12 cellular contexts compared by ENCODE assay signal in the genomic region with DNA sequence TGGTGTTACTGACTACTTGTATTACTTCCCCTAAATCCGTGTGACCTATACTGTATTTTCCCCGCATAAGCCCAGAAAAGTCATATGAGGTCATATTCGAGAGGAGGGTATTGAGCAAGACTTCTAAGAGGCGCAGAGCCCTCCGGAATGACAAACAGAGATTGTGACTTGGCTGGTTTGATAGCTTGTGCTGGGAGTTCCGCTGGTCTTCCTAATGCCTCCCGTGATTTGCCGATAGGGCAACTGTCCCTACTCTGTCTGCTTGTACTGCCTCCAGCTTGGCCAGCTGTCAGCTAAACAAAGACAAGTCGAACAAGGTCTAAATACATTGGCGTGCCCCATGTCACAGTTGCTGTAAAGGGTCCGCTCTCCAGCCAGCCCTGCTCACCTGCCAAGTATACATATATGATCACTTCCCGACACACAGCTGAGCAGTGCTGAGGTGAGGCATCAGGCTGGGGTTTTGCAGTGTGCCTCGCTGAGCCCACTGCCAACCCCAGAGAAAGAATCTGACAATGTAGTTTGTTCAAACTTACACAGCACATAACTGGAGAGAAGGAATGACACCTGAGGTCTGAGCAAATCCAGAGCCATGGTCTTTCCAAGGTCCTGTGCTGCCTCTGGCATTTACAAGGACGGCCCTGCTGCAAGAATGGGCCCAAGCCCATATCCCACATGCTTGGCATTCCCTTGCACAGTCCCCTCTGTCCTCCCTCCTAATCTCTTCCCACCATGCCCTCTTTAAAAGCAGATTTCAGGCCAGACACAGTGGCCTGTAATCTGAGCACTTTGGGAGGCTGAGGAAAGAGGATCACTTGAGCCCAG. TPM values are rescaled to one million over a fixed set of nuclear protein-coding genes. Genes with fewer than 3 reads are reported as not detected.
DNase-seq lines count a peak whose midpoint lies in the region; TF ChIP-seq lines count a peak whose summit lies in the region.
"Had no signal": no experiment of that assay in that cellular context is flagged by ENCODE, and none has a peak within 500 bp of the region (broad histone marks: within the 10 kb centered on the region; RNA-seq: fewer than 3 reads in every experiment).

No MANE protein-coding gene starts in this region.

- no peak overlapping the region for H2AFZ ChIP-seq in trophoblast cell (ENCODE audit: insufficient read depth, low read length, poor library complexity)

- H3K18ac ChIP-seq in trophoblast cell (ENCODE audit: low read length): peak overlapping the region; percentile 26

- H3K36me3 ChIP-seq in trophoblast cell (ENCODE audit: control insufficient read depth in 1 of 2, insufficient read depth in 2 of 2, low read length in 2 of 2): peaks cover 10 to 16% of the 10 kb centered on the region in 2 experiments
- H3K36me3 ChIP-seq: pancreas, vagina had no signal

- H3K79me1 ChIP-seq in trophoblast cell (ENCODE audit: low read length): peaks cover 13% of the 10 kb centered on the region

- H3K27ac ChIP-seq in RWPE1 (peak overlapping the region; percentile 9; the same call in 1 of the 2 replicates), trophoblast cell (ENCODE audit: low read depth, low read length) (peak overlapping the region; percentile 99)
- H3K27ac ChIP-seq: pancreas had no signal

- TF ChIP-seq CTCF in RWPE1 (conservative IDR thresholded peaks at IDR 0.05; ENCODE audit: low read depth): no peak
- TF ChIP-seq CTCF in GM20000 (IDR thresholded peaks at IDR 0.05; ENCODE audit: extremely low read depth, missing control alignments): no peak

- no peak overlapping the region for H4K12ac ChIP-seq in trophoblast cell (ENCODE audit: low read depth, low read length)

- CTCF ChIA-PET in RWPE1 (lab: Yijun Ruan, JAX): no interaction called here

- POLR2A ChIA-PET in RWPE1 (lab: Yijun Ruan, JAX; ENCODE audit: low non-redundant PET): no interaction called here

- H3K4me1 ChIP-seq in trophoblast cell (ENCODE audit: control insufficient read depth in 1 of 2, insufficient read depth in 2 of 2, low read length in 2 of 2): peaks cover 17 to 29% of the 10 kb centered on the region in 2 experiments

- H2BK5ac ChIP-seq in trophoblast cell (ENCODE audit: low read depth, low read length, poor library complexity): peak overlapping the region; percentile 81

- H3K79me2 ChIP-seq in trophoblast cell (ENCODE audit: control insufficient read depth, insufficient read depth, low read length, poor library complexity): peaks cover 2% of the 10 kb centered on the region

- H2BK120ac ChIP-seq in trophoblast cell (ENCODE audit: insufficient read depth, low read length, poor library complexity): peak overlapping the region; percentile 33

- no peaks in the 10 kb centered on the region for H3K27me3 ChIP-seq in trophoblast cell (ENCODE audit: insufficient read depth, low read length)
- H3K27me3 ChIP-seq: pancreas, vagina had no signal

- WGBS in trophoblast cell (ENCODE audit: extremely low coverage, insufficient coverage, insufficient read length): no CpG with 5 or more reads among the region's 14 CpGs

- no peak overlapping the region for H3K4me3 ChIP-seq in trophoblast cell (ENCODE audit: low read depth, low read length)
- H3K4me3 ChIP-seq: pancreas, vagina had no signal

- H3K4ac ChIP-seq in trophoblast cell (ENCODE audit: low read depth, low read length): no peak overlapping the region

- H3K4me2 ChIP-seq in trophoblast cell (ENCODE audit: low read length): peak overlapping the region; percentile 47

- H3K23ac ChIP-seq in trophoblast cell (ENCODE audit: low read length): no peak overlapping the region

- peak overlapping the region; percentile 12 for H4K91ac ChIP-seq in trophoblast cell (ENCODE audit: low read depth, low read length)

- H3K9me3 ChIP-seq in trophoblast cell (ENCODE audit: insufficient read depth, low read depth, low read length): no peaks in the 10 kb centered on the region
- H3K9me3 ChIP-seq: pancreas, vagina had no signal

- H3K14ac ChIP-seq in trophoblast cell (ENCODE audit: low read length): no peak overlapping the region

- no peak overlapping the region for H3K9ac ChIP-seq in trophoblast cell (ENCODE audit: low read length)

- DNase-seq in CD1c-positive myeloid dendritic cell (ENCODE audit: extremely low spot score) (peak; percentile 88), RWPE1 (ENCODE audit: low spot score) (no peak), islet precursor cell (peak; percentile 93), trophoblast cell (peak; percentile 95 to 98), EL (no peak), DMS153 treated with DMSO at 0.1 percent for 48 hours (lab: John Stamatoyannopoulos, UW; ENCODE audit: unreplicated experiment) (no peak), GM20000 (ENCODE audit: low spot score) (no peak), kidney tubule cell (ENCODE audit: low spot score) (no peak)
- DNase-seq: activated T-cell treated with anti-CD3 and anti-CD28 coated beads, Interleukin-2, amount 50 U/mL, for 4 hours; NCI-H524 had no signal

- H2AK5ac ChIP-seq in trophoblast cell (ENCODE audit: low read length): no peak overlapping the region

- peak overlapping the region; percentile 24 for H4K8ac ChIP-seq in trophoblast cell (ENCODE audit: low read depth, low read length)

- H2BK12ac ChIP-seq in trophoblast cell (ENCODE audit: low read length): peak overlapping the region; percentile 34

RNA-seq across cellular contexts. Expression of a gene that starts 23.7 kb away (rescaled TPM):
- 162 and 178 TPM in 2 replicates for polyA plus RNA-seq in trophoblast cell (2013)

Comparison
In these comparisons a context has a peak if more than half of its experiments do, and no peak if none do; other contexts are left out.
1. DNase-seq: peak in CD1c-positive myeloid dendritic cell (single experiment), islet precursor cell (single experiment) and trophoblast cell (2 of 2); none in RWPE1 (single experiment), EL (single experiment), DMS153 treated with DMSO at 0.1 percent for 48 hours (single experiment), GM20000 (single experiment) and kidney tubule cell (single experiment).